In genomic region chr11:64040684-64041267, GRCh38 we compare ENCODE assay signal across 10 cellular contexts. TPM values are rescaled to one million over a fixed set of nuclear protein-coding genes. Genes with fewer than 3 reads are reported as not detected.
DNase-seq lines count a peak whose midpoint lies in the region; ATAC-seq, FAIRE-seq and TF ChIP-seq lines count a peak whose summit lies in the region.
"Had no signal": no experiment of that assay in that cellular context is flagged by ENCODE, and none has a peak within 500 bp of the region (broad histone marks: within the 10 kb centered on the region; RNA-seq: fewer than 3 reads in every experiment).

No MANE protein-coding gene starts in this region.

- H3K36me3 Mint-ChIP-seq in brain, result no peaks in the 10 kb centered on the region

- intact Hi-C loops in HepG2 (cut with micrococcal nuclease; ENCODE audit: unreplicated experiment), result loop anchor here (1.0 kb wide), 1 partner anchor 108 kb away; no protein-coding TSS in a partner anchor
- intact Hi-C loops in ovary (cut with DNase I), result no loop called here

- DNase-seq in AG09319 (ENCODE audit: extremely low read depth, low read depth) (no peak), HuH-7 (ENCODE audit: low spot score) (peak; percentile 83), HepG2 (ENCODE audit: low spot score) (peak; percentile 27), NCI-H82 (lab: John Stamatoyannopoulos, UW) (no peak), ovary (no peak), A172 (ENCODE audit: low spot score) (no peak)

- H3K9me3 Mint-ChIP-seq in brain, result peaks cover 0 to 3% (median 0%) of the 10 kb centered on the region in 5 experiments

- H3K27me3 Mint-ChIP-seq in brain, result no peaks in the 10 kb centered on the region

- no peak overlapping the region for H2AFZ ChIP-seq in HepG2 (ENCODE audit: low read length)

- H3K27ac Mint-ChIP-seq in brain, result peak overlapping the region; percentile 60 to 96 (median 95)

- H3K36me3 ChIP-seq in HepG2 (replicated peaks in 1 of 2; ENCODE audit: control insufficient read depth in 1 of 2, insufficient read depth in 2 of 2, low read length in 2 of 2) (no peaks in the 10 kb centered on the region), ovary (no peaks in the 10 kb centered on the region)

- TF ChIP-seq RAD21 in HepG2 (CRISPR knock-in tag; IDR thresholded peaks at IDR 0.05), result peak; percentile 87

- H3K4me3 ChIP-seq in HepG2 (replicated peaks in 1 of 3; ENCODE audit: insufficient read depth in 1 of 3, low read depth in 2 of 3, low read length in 3 of 3), result no peak overlapping the region
- H3K4me3 ChIP-seq in ovary, result no peak overlapping the region

- H3K27ac ChIP-seq in HepG2 (ENCODE audit: extremely low read length, insufficient read depth, low read length) (no peak overlapping the region), ovary (no peak overlapping the region)

- TF ChIP-seq CTCF in AG09319 (IDR thresholded peaks at IDR 0.05; ENCODE audit: low read depth, low read length) (peak; percentile 22), brain (conservative IDR thresholded peaks at IDR 0.05) (peak; percentile 64 to 83), HepG2 (CRISPR knock-in tag; IDR thresholded peaks at IDR 0.05) (peak; percentile 79), ovary (IDR thresholded peaks at IDR 0.05) (no peak)

- in situ Hi-C loops in HepG2 (cut with HindIII; ENCODE audit: extremely low pct_ligation_motif_present, low pct_unique_long_range_greater_than_20kb), result loop anchor here (5.0 kb wide), 1 partner anchor 107 kb away; no protein-coding TSS in a partner anchor

- peaks cover 74% of the 10 kb centered on the region for H3K4me1 Mint-ChIP-seq in brain

- no peak for TF ChIP-seq EP300 in HepG2 (IDR thresholded peaks at IDR 0.05; ENCODE audit: low read depth in 2 of 2, low read length in 2 of 2)
- no peak for TF ChIP-seq EP300 in HepG2 (CRISPR knock-in tag; IDR thresholded peaks at IDR 0.05; ENCODE audit: borderline replicate concordance)
- no peak for TF ChIP-seq EP300 in ovary (IDR thresholded peaks at IDR 0.05)

- H3K4me1 ChIP-seq in HepG2 (ENCODE audit: insufficient read depth, low read length) (peaks cover 26% of the 10 kb centered on the region), ovary (ENCODE audit: insufficient read depth) (no peaks in the 10 kb centered on the region)

- POLR2A ChIA-PET in HepG2 (lab: Yijun Ruan, JAX), result no interaction called here

- 54% methylated on average over 18 of the region's 18 CpGs for WGBS in HepG2 (ENCODE audit: low lambda C conversion rate)
- 67 to 68% (median 67%) methylated on average over 18 of the region's 18 CpGs for WGBS in ovary, 3 donors

- BruUV-seq in HepG2 (replicated peaks; lab: Mats Ljungman, UMichigan), result no TSS peak

- ATAC-seq in HepG2 (peak; percentile 49), HG03025 (IDR thresholded peaks at IDR 0.05; ENCODE audit: low FRiP score, unreplicated experiment) (no peak)

- no peak for FAIRE-seq in HepG2 (lab: Jason Lieb, UNC)

- TF ChIP-seq POLR2A in HepG2 (IDR thresholded peaks at IDR 0.05; ENCODE audit: insufficient read depth in 1 of 2, low read depth in 2 of 2, low read length in 2 of 2) (no peak), ovary (IDR thresholded peaks at IDR 0.05) (no peak)

- CTCF ChIA-PET in HepG2 (lab: Yijun Ruan, JAX; ENCODE audit: low intra/inter-chr PET ratio, low total read pairs), result interaction anchor here (0.7 to 1.5 kb wide), 3 partner anchors 105 to 112 kb away, joined by 3 to 8 read pairs (median 3); no protein-coding TSS in a partner anchor

- no peaks in the 10 kb centered on the region for H3K9me3 ChIP-seq in HepG2 (ENCODE audit: low read length)
- H3K9me3 ChIP-seq in ovary, result no peaks in the 10 kb centered on the region

- H3K4me3 Mint-ChIP-seq in brain, result peak overlapping the region; percentile 61 to 77 (median 71)

- no peak overlapping the region for H3K4me2 ChIP-seq in HepG2 (ENCODE audit: low read depth, low read length)

- H3K27me3 ChIP-seq in HepG2 (ENCODE audit: control insufficient read depth in 1 of 2, insufficient read depth in 2 of 2, low read length in 2 of 2) (peaks cover 2 to 21% of the 10 kb centered on the region in 2 experiments; a peak in 3 of 5 replicates), ovary (no peaks in the 10 kb centered on the region)

- H3K79me2 ChIP-seq in HepG2 (ENCODE audit: insufficient read depth, low read length), result no peaks in the 10 kb centered on the region

- H4K20me1 ChIP-seq in HepG2 (ENCODE audit: insufficient read depth, low read length), result peaks cover 19% of the 10 kb centered on the region; the same call in 1 of the 2 replicates

- no peak overlapping the region for H3K9ac ChIP-seq in HepG2 (ENCODE audit: insufficient read depth, low read depth, low read length)

TF ChIP-seq in HepG2, 621 proteins besides CTCF, POLR2A, EP300 and RAD21 (continues in another document):
- TF ChIP-seq PRMT3 (CRISPR knock-in tag; IDR thresholded peaks at IDR 0.05; ENCODE audit: borderline replicate concordance, low read depth) (no peak), NR2C2 (CRISPR knock-in tag; IDR thresholded peaks at IDR 0.05; ENCODE audit: borderline replicate concordance) (peak; percentile 79)

RNA-seq across cellular contexts. Expression of gene FLRT1, which starts 5.0 kb away (rescaled TPM):
- 27.0 TPM for polyA plus RNA-seq in brain (ENCODE audit: insufficient read depth, low read depth, low replicate concordance)
- total RNA-seq in HepG2 (2016; rRNA removed; fragmentation: Illumina TruSeq; extraction: Trizol), result 0.02 TPM in 1 of 2 replicates, not detected in the other
- not detected in 2 replicates for total RNA-seq in HepG2 (2016; cell fraction: cytosol; rRNA removed; fragmentation: Illumina TruSeq; extraction: Trizol; ENCODE audit: low read depth)
- not detected in 2 replicates for total RNA-seq in HepG2 (2016; cell fraction: insoluble cytoplasmic fraction; rRNA removed; fragmentation: Illumina TruSeq; extraction: Trizol)
- total RNA-seq in HepG2 (2016; cell fraction: membrane; rRNA removed; fragmentation: Illumina TruSeq; extraction: Trizol), result not detected in 2 replicates
- 0.09 TPM in 1 of 2 replicates, not detected in the other for total RNA-seq in HepG2 (2016; cell fraction: nucleus; rRNA removed; fragmentation: Illumina TruSeq; extraction: Trizol)
- 0.08 TPM in 2 replicates for polyA plus RNA-seq in HepG2 (2011; rRNA removed)
- 0.03 TPM in 2 replicates for polyA plus RNA-seq in HepG2 (2011; cell fraction: cytosol; rRNA removed)
- 0.06 and 0.10 TPM in 2 replicates for polyA plus RNA-seq in HepG2 (2011; cell fraction: nucleus; rRNA removed)
- polyA plus RNA-seq in HepG2 (2012), result 0.28 and 0.32 TPM in 2 replicates
- not detected in 2 replicates for polyA plus RNA-seq in HepG2 (2016; cell fraction: cytosol; fragmentation: Illumina TruSeq; extraction: Trizol; ENCODE audit: low read depth)
- polyA plus RNA-seq in HepG2 (2016; cell fraction: insoluble cytoplasmic fraction; fragmentation: Illumina TruSeq; extraction: Trizol; ENCODE audit: low read depth), result 0.10 TPM in 1 of 2 replicates, not detected in the other
- polyA plus RNA-seq in HepG2 (2016; cell fraction: membrane; fragmentation: Illumina TruSeq; extraction: Trizol; ENCODE audit: low read depth), result not detected in 2 replicates
- polyA plus RNA-seq in HepG2 (2016; cell fraction: nucleus; fragmentation: Illumina TruSeq; extraction: Trizol; ENCODE audit: insufficient read depth, low read depth), result not detected in 2 replicates
- 0.07 and 0.22 TPM in 2 replicates for polyA minus RNA-seq in HepG2 (2011; rRNA and poly(A)+ RNA removed; ENCODE audit: low replicate concordance)
- 0.18 and 0.20 TPM in 2 replicates for polyA minus RNA-seq in HepG2 (2011; cell fraction: cytosol; rRNA and poly(A)+ RNA removed)
- 0.39 TPM in 1 of 2 replicates, not detected in the other for polyA minus RNA-seq in HepG2 (2011; cell fraction: nucleus; rRNA and poly(A)+ RNA removed)
- total RNA-seq in ovary, result 1 to 10 TPM in 1 of 7 donors, under 1 TPM in 6; 0.23 to 1.2 (median 0.45) TPM
- polyA plus RNA-seq in ovary, result under 1 TPM; 0.13 to 0.17 TPM
- total RNA-seq in A172 (2014; rRNA removed; shearing (Covaris generic)), result not detected in 2 replicates
- total RNA-seq: lung microvascular endothelial cell; T-helper 2 cell treated with Interferon-gamma antibody and Interleukin-4, amounts not matched to agents 100 ng/mL and 5 ng/mL, for 36 hours had no signal

RNA-seq across cellular contexts. Expression of gene OTUB1, which starts 54.5 kb away (rescaled TPM):
- 215 TPM for polyA plus RNA-seq in brain (ENCODE audit: insufficient read depth, low read depth, low replicate concordance)
- total RNA-seq in HepG2 (2016; rRNA removed; fragmentation: Illumina TruSeq; extraction: Trizol), result 58.8 and 78.7 TPM in 2 replicates
- 20.2 and 22.1 TPM in 2 replicates for total RNA-seq in HepG2 (2016; cell fraction: cytosol; rRNA removed; fragmentation: Illumina TruSeq; extraction: Trizol; ENCODE audit: low read depth)
- 63.7 and 75.6 TPM in 2 replicates for total RNA-seq in HepG2 (2016; cell fraction: insoluble cytoplasmic fraction; rRNA removed; fragmentation: Illumina TruSeq; extraction: Trizol)
- 29.1 and 30.2 TPM in 2 replicates for total RNA-seq in HepG2 (2016; cell fraction: membrane; rRNA removed; fragmentation: Illumina TruSeq; extraction: Trizol)
- 37.3 and 37.7 TPM in 2 replicates for total RNA-seq in HepG2 (2016; cell fraction: nucleus; rRNA removed; fragmentation: Illumina TruSeq; extraction: Trizol)
- 130 TPM in 2 replicates for polyA plus RNA-seq in HepG2 (2011; rRNA removed)
- polyA plus RNA-seq in HepG2 (2011; cell fraction: cytosol; rRNA removed), result 108 and 143 TPM in 2 replicates
- polyA plus RNA-seq in HepG2 (2011; cell fraction: nucleus; rRNA removed), result 193 and 235 TPM in 2 replicates
- polyA plus RNA-seq in HepG2 (2012), result 62.7 and 68.2 TPM in 2 replicates
- 38.9 TPM in 2 replicates for polyA plus RNA-seq in HepG2 (2016; cell fraction: cytosol; fragmentation: Illumina TruSeq; extraction: Trizol; ENCODE audit: low read depth)
- 103 and 127 TPM in 2 replicates for polyA plus RNA-seq in HepG2 (2016; cell fraction: insoluble cytoplasmic fraction; fragmentation: Illumina TruSeq; extraction: Trizol; ENCODE audit: low read depth)
- polyA plus RNA-seq in HepG2 (2016; cell fraction: membrane; fragmentation: Illumina TruSeq; extraction: Trizol; ENCODE audit: low read depth), result 42.5 and 43.1 TPM in 2 replicates
- 108 and 115 TPM in 2 replicates for polyA plus RNA-seq in HepG2 (2016; cell fraction: nucleus; fragmentation: Illumina TruSeq; extraction: Trizol; ENCODE audit: insufficient read depth, low read depth)
- 120 and 135 TPM in 2 replicates for polyA minus RNA-seq in HepG2 (2011; rRNA and poly(A)+ RNA removed; ENCODE audit: low replicate concordance)
- 51.3 and 59.5 TPM in 2 replicates for polyA minus RNA-seq in HepG2 (2011; cell fraction: cytosol; rRNA and poly(A)+ RNA removed)
- polyA minus RNA-seq in HepG2 (2011; cell fraction: nucleus; rRNA and poly(A)+ RNA removed), result 31.7 and 32.2 TPM in 2 replicates
- total RNA-seq in ovary, result 10 to 100 TPM; 49.4 to 66.7 (median 50.7) TPM
- polyA plus RNA-seq in ovary, result 10 to 100 TPM; 34.7 to 55.1 TPM
- total RNA-seq in A172 (2014; rRNA removed; shearing (Covaris generic)), result 31.5 and 41.5 TPM in 2 replicates

Comparison
In these comparisons a context has a peak if more than half of its experiments do, and no peak if none do; other contexts are left out.
1. DNase-seq: peak in HuH-7 (single experiment) and HepG2 (single experiment); none in AG09319 (single experiment), NCI-H82 (single experiment), ovary (0 of 5) and A172 (single experiment).
2. CTCF ChIP-seq: peak in AG09319 (single experiment), brain (2 of 2) and HepG2 (single experiment); none in ovary (0 of 3).